In genomic region chr3:30689202-30689641, GRCh38 we compare ENCODE assay signal across 8 cellular contexts.
DNase-seq lines count a peak whose midpoint lies in the region; ATAC-seq and TF ChIP-seq lines count a peak whose summit lies in the region.

No MANE protein-coding gene starts in this region.

- POLR2A ChIA-PET in HEK293 (lab: Yijun Ruan, JAX) (interaction anchor here (1.0 kb wide), 1 partner anchor 82 kb away, joined by 3 read pairs; no protein-coding TSS in a partner anchor), GM10248 (lab: Yijun Ruan, JAX) (no interaction called here)

- peak overlapping the region; percentile 23 for H3K27ac Mint-ChIP-seq in progenitor cell of endocrine pancreas

- peaks cover 0 to 34% of the 10 kb centered on the region in 2 experiments; a peak in 1 of 3 replicates for H3K36me3 ChIP-seq in HEK293 (ENCODE audit: control insufficient read depth in 2 of 2, insufficient read depth in 1 of 2, low read length in 2 of 2)

- H3K4me1 Mint-ChIP-seq in progenitor cell of endocrine pancreas (ENCODE audit: low read depth) = peaks cover 22% of the 10 kb centered on the region

- TF ChIP-seq CTCF in HEK293 (tag by site-specific recombination; IDR thresholded peaks at IDR 0.05) = no peak
- no peak for TF ChIP-seq CTCF in progenitor cell of endocrine pancreas (IDR thresholded peaks at IDR 0.05; ENCODE audit: unreplicated experiment)
- TF ChIP-seq CTCF in GM10248 (IDR thresholded peaks at IDR 0.05; ENCODE audit: control extremely low read depth, extremely low read depth, low read depth, missing control alignments) = no peak

- no peaks in the 10 kb centered on the region for H3K9me3 ChIP-seq in HEK293 (ENCODE audit: control insufficient read depth, insufficient read depth, low read depth, low read length)

- no peaks in the 10 kb centered on the region for H3K27me3 Mint-ChIP-seq in progenitor cell of endocrine pancreas

- H3K4me3 ChIP-seq in HEK293 (ENCODE audit: low read depth, low read length) = no peak overlapping the region

- H3K36me3 Mint-ChIP-seq in progenitor cell of endocrine pancreas (ENCODE audit: insufficient read depth) = peaks cover 29% of the 10 kb centered on the region

- no peak overlapping the region for H3K4me3 Mint-ChIP-seq in progenitor cell of endocrine pancreas (ENCODE audit: low read depth)

- DNase-seq in SW480 (ENCODE audit: low spot score) (peak; percentile 87), fibroblast of peridontal ligament (ENCODE audit: extremely low read depth) (peak; percentile 37), progenitor cell of endocrine pancreas (ENCODE audit: low spot score, unreplicated experiment) (no peak), GM10248 (ENCODE audit: extremely low spot score) (no peak)

- peak overlapping the region; percentile 57 for H3K27ac ChIP-seq in HEK293 (ENCODE audit: extremely low read depth, low read depth, low read length)

- ATAC-seq in GM18502 (IDR thresholded peaks at IDR 0.05; ENCODE audit: poor library complexity, unreplicated experiment) (no peak), GM18907 (IDR thresholded peaks at IDR 0.05; ENCODE audit: unreplicated experiment) (no peak), HG03108 (IDR thresholded peaks at IDR 0.05; ENCODE audit: unreplicated experiment) (no peak)

- CTCF ChIA-PET in HEK293 (lab: Yijun Ruan, JAX) (interaction anchor here (0.7 to 5.4 kb wide), 4 partner anchors 28 to 491 kb away, joined by 3 to 28 read pairs (median 3); no protein-coding TSS in a partner anchor), GM10248 (lab: Yijun Ruan, JAX) (interaction anchor here (1.5 kb wide), 1 partner anchor 10 kb away, joined by 3 read pairs; no protein-coding TSS in a partner anchor)

- peaks cover 4% of the 10 kb centered on the region for H3K4me1 ChIP-seq in HEK293 (ENCODE audit: control insufficient read depth, insufficient read depth, low read length)

- H3K9me3 Mint-ChIP-seq in progenitor cell of endocrine pancreas (ENCODE audit: low read depth) = no peaks in the 10 kb centered on the region

TF ChIP-seq in HEK293, 187 proteins besides CTCF, POLR2A, EP300 and RAD21:
- TF ChIP-seq FEZF1 (tag by site-specific recombination; IDR thresholded peaks at IDR 0.05) = peak; percentile 95
- no peak for TF ChIP-seq WT1 (tag by site-specific recombination; IDR thresholded peaks at IDR 0.05)
- peak; percentile 68 for TF ChIP-seq ZNF843 (tag by site-specific recombination; IDR thresholded peaks at IDR 0.05)
- 0 out of 2 replicates have a peak, but pooled peaks have one; percentile 34 for TF ChIP-seq ZXDB (tag by site-specific recombination; IDR thresholded peaks at IDR 0.05)
- 0 out of 2 replicates have a peak, but pooled peaks have one; percentile 26 for TF ChIP-seq PRDM4 (tag by site-specific recombination; IDR thresholded peaks at IDR 0.05)
- peak; percentile 72 for TF ChIP-seq PRDM6 (tag by site-specific recombination; IDR thresholded peaks at IDR 0.05)
- TF ChIP-seq PRDM10 (tag by site-specific recombination; IDR thresholded peaks at IDR 0.05) = peak; percentile 51
- no peak for TF ChIP-seq ZNF544 (tag by site-specific recombination; IDR thresholded peaks at IDR 0.05)

Comparison
In these comparisons a context has a peak if more than half of its experiments do, and no peak if none do; other contexts are left out.
1. DNase-seq: peak in SW480 (single experiment) and fibroblast of peridontal ligament (single experiment); none in progenitor cell of endocrine pancreas (single experiment) and GM10248 (single experiment).